Comparison of ENCODE assay signal across 8 cellular contexts in the genomic region with DNA sequence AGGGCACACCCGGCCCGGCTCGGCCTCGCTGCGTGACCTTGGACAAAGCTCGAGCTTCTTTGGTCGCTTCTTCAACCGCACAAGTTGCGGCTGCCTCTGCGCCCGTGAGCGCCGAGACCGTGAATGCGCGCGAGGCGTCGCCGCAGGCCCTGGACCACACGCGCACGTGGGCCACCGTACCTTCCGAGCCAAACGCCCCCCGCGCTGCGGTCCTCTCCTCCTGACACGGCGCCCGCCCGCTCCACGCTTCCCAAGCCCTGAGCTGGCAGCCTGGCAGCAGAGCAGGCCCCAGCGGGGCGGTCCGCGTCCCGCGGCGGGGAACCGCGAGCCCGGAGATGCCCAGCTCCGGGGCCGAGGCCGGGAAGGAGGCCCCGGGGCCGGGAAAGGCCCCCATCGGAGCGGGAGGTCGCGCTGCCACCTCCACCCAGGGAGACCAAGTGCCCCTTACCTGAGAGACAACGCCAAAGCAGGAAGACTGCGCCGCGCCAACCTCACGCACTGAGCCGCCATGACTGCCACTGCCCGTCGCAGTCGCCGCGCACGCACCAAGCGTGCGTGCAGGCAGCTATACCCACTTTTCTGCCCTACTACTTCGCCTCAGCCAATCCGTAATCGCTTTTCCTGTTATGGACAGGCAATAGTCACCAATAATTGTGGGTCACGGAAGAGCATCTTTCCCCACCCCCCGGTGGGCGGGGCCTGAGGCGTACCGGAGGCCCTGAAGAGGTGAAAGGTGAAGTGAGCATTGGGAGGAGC. TPM values are rescaled to one million over a fixed set of nuclear protein-coding genes. Genes with fewer than 3 reads are reported as not detected.
DNase-seq lines count a peak whose midpoint lies in the region; ATAC-seq, FAIRE-seq and TF ChIP-seq lines count a peak whose summit lies in the region.

Gene GRPEL1, minus strand, starts transcription at position 542 of the 756 bp plus-strand sequence. Its CDS starts 32 bp downstream, at position 510.

- peaks cover 61% of the 10 kb centered on the region for H3K4me1 ChIP-seq in HepG2 (ENCODE audit: insufficient read depth, low read length)

- intact Hi-C loops in dorsolateral prefrontal cortex (cut with DNase I) (loop anchor here (1.0 to 5.0 kb wide), 4 partner anchors 24 to 345 kb away; partner anchors contain the start of genes TADA2B (in 1 of the 2) and TBC1D14 (in 1 of the 2)), HepG2 (cut with micrococcal nuclease; ENCODE audit: unreplicated experiment) (loop anchor here (5.0 kb wide), 1 partner anchor 80 kb away; no protein-coding TSS in a partner anchor)

- peaks cover 5 to 20% of the 10 kb centered on the region in 2 experiments for H3K36me3 ChIP-seq in HepG2 (replicated peaks in 1 of 2; ENCODE audit: control insufficient read depth in 1 of 2, insufficient read depth in 2 of 2, low read length in 2 of 2)

- peak in 1 of 2 experiments; percentile 99; a peak in 2 of 4 replicates for TF ChIP-seq POLR2A in HepG2 (IDR thresholded peaks at IDR 0.05; ENCODE audit: insufficient read depth in 1 of 2, low read depth in 2 of 2, low read length in 2 of 2)

- peaks cover 47% of the 10 kb centered on the region for H3K79me2 ChIP-seq in HepG2 (ENCODE audit: insufficient read depth, low read length)

- H3K27me3 ChIP-seq in dorsolateral prefrontal cortex (no peaks in the 10 kb centered on the region), HepG2 (ENCODE audit: control insufficient read depth in 1 of 2, insufficient read depth in 2 of 2, low read length in 2 of 2) (no peaks in the 10 kb centered on the region; a peak in 1 of 5 replicates)

- no TSS peak for BruUV-seq in HepG2 (replicated peaks; lab: Mats Ljungman, UMichigan)

- in situ Hi-C loops in HepG2 (cut with HindIII; ENCODE audit: extremely low pct_ligation_motif_present, low pct_unique_long_range_greater_than_20kb): no loop called here

- H3K27ac ChIP-seq in dorsolateral prefrontal cortex (peak within 1 kb of the TSS; percentile 3 to 95 (median 87)), HepG2 (ENCODE audit: extremely low read length, insufficient read depth, low read length) (peak within 1 kb of the TSS; percentile 91)

- H3K9ac ChIP-seq in HepG2 (ENCODE audit: insufficient read depth, low read depth, low read length): peak within 1 kb of the TSS; percentile 94

- TF ChIP-seq RAD21 in HepG2 (CRISPR knock-in tag; IDR thresholded peaks at IDR 0.05): peak; percentile 19; the same call in 1 of the 2 replicates

- peaks cover 34% of the 10 kb centered on the region for H4K20me1 ChIP-seq in HepG2 (ENCODE audit: insufficient read depth, low read length)

- TF ChIP-seq CTCF in dorsolateral prefrontal cortex (IDR thresholded peaks at IDR 0.05 in 54 of 56, conservative IDR thresholded peaks at IDR 0.05 in 2 of 56; ENCODE audit: low read depth in 1 of 56, partially characterized antibody in 56 of 56) (peak in 15 of 56 donors; percentile 4 to 42 (median 25)), HepG2 (CRISPR knock-in tag; IDR thresholded peaks at IDR 0.05) (no peak)

- 3% methylated on average over 16 of the region's 75 CpGs for WGBS in HepG2 (ENCODE audit: low lambda C conversion rate)

- H3K4me3 ChIP-seq in dorsolateral prefrontal cortex (peak within 1 kb of the TSS; percentile 64 to 100 (median 96)), HepG2 (replicated peaks in 1 of 3; ENCODE audit: insufficient read depth in 1 of 3, low read depth in 2 of 3, low read length in 3 of 3) (peak within 1 kb of the TSS; percentile 79 to 97 (median 85))

- ATAC-seq in GM19328 (IDR thresholded peaks at IDR 0.05; ENCODE audit: unreplicated experiment) (peak; percentile 88), HG03469 (IDR thresholded peaks at IDR 0.05; ENCODE audit: unreplicated experiment) (peak; percentile 88), HepG2 (peak; percentile 94)

- CTCF ChIA-PET in HepG2 (lab: Yijun Ruan, JAX; ENCODE audit: low intra/inter-chr PET ratio, low total read pairs): no interaction called here

- H3K9me3 ChIP-seq in HepG2 (ENCODE audit: low read length): no peaks in the 10 kb centered on the region

- peak; percentile 99 for FAIRE-seq in HepG2 (lab: Jason Lieb, UNC)

- TF ChIP-seq EP300 in HepG2 (IDR thresholded peaks at IDR 0.05; ENCODE audit: low read depth in 2 of 2, low read length in 2 of 2) (0 out of 4 replicates have a peak, but pooled peaks of 1 of the 2 experiments have one; percentile 13), HepG2 (CRISPR knock-in tag; IDR thresholded peaks at IDR 0.05; ENCODE audit: borderline replicate concordance) (0 out of 2 replicates have a peak, but pooled peaks have one; percentile 8)

- H2AFZ ChIP-seq in HepG2 (ENCODE audit: low read length): no peak within 1 kb of the TSS

- POLR2A ChIA-PET in HepG2 (lab: Yijun Ruan, JAX): interaction anchor here (0.6 to 5.1 kb wide), 31 partner anchors 8 to 738 kb away, joined by 3 to 64 read pairs (median 5); partner anchors contain the start of genes MRFAP1L1, TADA2B and TBC1D14

- peak within 1 kb of the TSS; percentile 97 for H3K4me2 ChIP-seq in HepG2 (ENCODE audit: low read depth, low read length)

- DNase-seq in CD1c-positive myeloid dendritic cell (ENCODE audit: extremely low spot score): peak; percentile 100
- peak; percentile 98 to 99 for DNase-seq in NCI-H526 (lab: John Stamatoyannopoulos, UW)
- peak; percentile 100 for DNase-seq in activated CD4-positive, alpha-beta T cell treated with anti-CD3 and anti-CD28 coated beads for 4 hours
- peak; percentile 98 to 100 (median 99) for DNase-seq in dorsolateral prefrontal cortex
- DNase-seq in HepG2 (ENCODE audit: low spot score): peak; percentile 99
- peak; percentile 100 for DNase-seq in stimulated activated CD4-positive, alpha-beta T cell treated with anti-CD3 and anti-CD28 coated beads, Interleukin-4, amount 100 ng/mL, for 1 hour

TF ChIP-seq in HepG2, 621 proteins besides CTCF, POLR2A, EP300 and RAD21 (continues in another document):
- TF ChIP-seq ZNF556 (CRISPR knock-in tag; IDR thresholded peaks at IDR 0.05; ENCODE audit: borderline replicate concordance) (peak; percentile 92; the same call in 1 of the 2 replicates), HMG20B (CRISPR knock-in tag; conservative IDR thresholded peaks at IDR 0.05) (no peak), ZFP37 (CRISPR knock-in tag; IDR thresholded peaks at IDR 0.05; ENCODE audit: borderline replicate concordance) (no peak), ZBTB3 (CRISPR knock-in tag; IDR thresholded peaks at IDR 0.05; ENCODE audit: borderline replicate concordance, low read depth) (peak; percentile 78; the same call in 1 of the 2 replicates), ELF1 (CRISPR knock-in tag; IDR thresholded peaks at IDR 0.05) (peak; percentile 83), STAT5B (CRISPR knock-in tag; IDR thresholded peaks at IDR 0.05) (no peak), ZBTB42 (CRISPR knock-in tag; IDR thresholded peaks at IDR 0.05) (no peak), NFYB (CRISPR knock-in tag; IDR thresholded peaks at IDR 0.05) (peak; percentile 87), NR2F6 (IDR thresholded peaks at IDR 0.05) (peak; percentile 77), NR2F6 (CRISPR knock-in tag; IDR thresholded peaks at IDR 0.05) (peak; percentile 72), NRL (CRISPR knock-in tag; IDR thresholded peaks at IDR 0.05; ENCODE audit: borderline replicate concordance) (peak; percentile 82), RFX5 (IDR thresholded peaks at IDR 0.05; ENCODE audit: low read depth, low read length) (peak; percentile 60; the same call in 1 of the 2 replicates), HNRNPLL (IDR thresholded peaks at IDR 0.05; ENCODE audit: low read depth, low read length, poor library complexity, severe bottlenecking) (peak; percentile 97), ZNF34 (CRISPR knock-in tag; IDR thresholded peaks at IDR 0.05; ENCODE audit: borderline replicate concordance) (peak; percentile 95), KMT2A (CRISPR knock-in tag; IDR thresholded peaks at IDR 0.05) (peak; percentile 73; the same call in 1 of the 2 replicates), CHCHD3 (CRISPR knock-in tag; IDR thresholded peaks at IDR 0.05) (no peak; the same call in 1 of the 2 replicates), GTF3A (CRISPR knock-in tag; conservative IDR thresholded peaks at IDR 0.05) (peak; percentile 89), THAP11 (CRISPR knock-in tag; IDR thresholded peaks at IDR 0.05) (peak; percentile 82), ATF1 (CRISPR knock-in tag; IDR thresholded peaks at IDR 0.05) (peak; percentile 56; the same call in 1 of the 2 replicates)

RNA-seq across cellular contexts. Expression of gene GRPEL1, which starts in this region (rescaled TPM):
- 10 to 100 TPM; 19.1 to 48.6 (median 35.8) TPM for total RNA-seq in dorsolateral prefrontal cortex
- 141 and 213 TPM in 2 replicates for total RNA-seq in HepG2 (2016; rRNA removed; fragmentation: Illumina TruSeq; extraction: Trizol)
- 24.3 and 28.6 TPM in 2 replicates for total RNA-seq in HepG2 (2016; cell fraction: cytosol; rRNA removed; fragmentation: Illumina TruSeq; extraction: Trizol; ENCODE audit: low read depth)
- total RNA-seq in HepG2 (2016; cell fraction: insoluble cytoplasmic fraction; rRNA removed; fragmentation: Illumina TruSeq; extraction: Trizol): 139 and 219 TPM in 2 replicates
- 37.5 and 43.6 TPM in 2 replicates for total RNA-seq in HepG2 (2016; cell fraction: membrane; rRNA removed; fragmentation: Illumina TruSeq; extraction: Trizol)
- total RNA-seq in HepG2 (2016; cell fraction: nucleus; rRNA removed; fragmentation: Illumina TruSeq; extraction: Trizol): 48.8 and 49.5 TPM in 2 replicates
- 27.2 and 32.3 TPM in 2 replicates for polyA plus RNA-seq in HepG2 (2011; rRNA removed)
- polyA plus RNA-seq in HepG2 (2011; cell fraction: cytosol; rRNA removed): 30.3 and 39.4 TPM in 2 replicates
- polyA plus RNA-seq in HepG2 (2011; cell fraction: nucleus; rRNA removed): 12.6 and 17.4 TPM in 2 replicates
- polyA plus RNA-seq in HepG2 (2012): 52.6 and 70.0 TPM in 2 replicates
- 28.9 and 31.1 TPM in 2 replicates for polyA plus RNA-seq in HepG2 (2016; cell fraction: cytosol; fragmentation: Illumina TruSeq; extraction: Trizol; ENCODE audit: low read depth)
- polyA plus RNA-seq in HepG2 (2016; cell fraction: insoluble cytoplasmic fraction; fragmentation: Illumina TruSeq; extraction: Trizol; ENCODE audit: low read depth): 220 and 231 TPM in 2 replicates
- polyA plus RNA-seq in HepG2 (2016; cell fraction: membrane; fragmentation: Illumina TruSeq; extraction: Trizol; ENCODE audit: low read depth): 28.9 and 29.2 TPM in 2 replicates
- polyA plus RNA-seq in HepG2 (2016; cell fraction: nucleus; fragmentation: Illumina TruSeq; extraction: Trizol; ENCODE audit: insufficient read depth, low read depth): 73.7 and 88.9 TPM in 2 replicates
- 23.2 and 27.5 TPM in 2 replicates for polyA minus RNA-seq in HepG2 (2011; rRNA and poly(A)+ RNA removed; ENCODE audit: low replicate concordance)
- 19.1 and 25.1 TPM in 2 replicates for polyA minus RNA-seq in HepG2 (2011; cell fraction: cytosol; rRNA and poly(A)+ RNA removed)
- 36.8 and 50.7 TPM in 2 replicates for polyA minus RNA-seq in HepG2 (2011; cell fraction: nucleus; rRNA and poly(A)+ RNA removed)

Comparison
In these comparisons a context has a peak if more than half of its experiments do, and no peak if none do; other contexts are left out.
1. Peak in every context shown above with its lines: DNase-seq, ATAC-seq, H3K4me3 ChIP-seq and H3K27ac ChIP-seq.